Comparison of ENCODE assay signal across 38 cellular contexts in the genomic region with DNA sequence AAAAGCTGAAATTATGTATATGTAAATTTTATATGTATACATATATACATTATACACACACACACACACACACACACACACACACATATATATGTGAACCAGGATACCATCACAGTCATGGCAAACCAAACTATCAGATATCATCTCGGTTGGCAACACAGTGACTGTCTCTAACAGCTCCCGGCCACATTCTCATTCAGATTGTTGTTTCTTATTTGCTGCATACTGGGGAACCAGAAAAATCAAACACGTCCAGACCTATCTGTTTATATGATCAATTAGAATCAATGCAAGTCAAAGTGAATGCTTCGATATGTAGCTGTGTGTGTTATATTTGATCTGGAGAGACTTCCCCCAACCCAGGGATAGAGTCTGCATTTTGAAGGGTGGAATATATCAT.
"Had no signal": no experiment of that assay in that cellular context is flagged by ENCODE, and none has a peak within 500 bp of the region (broad histone marks: within the 10 kb centered on the region; RNA-seq: fewer than 3 reads in every experiment).

No MANE protein-coding gene starts in this region.

- H3K36me3 Mint-ChIP-seq: activated naive CD4-positive, alpha-beta T cell treated with anti-CD3 and anti-CD28 coated beads, Interleukin-2, amount 50 U/mL, for 24 hours; activated naive CD4-positive, alpha-beta T cell treated with anti-CD3 and anti-CD28 coated beads, Interleukin-2, amount 50 U/mL, for 72 hours; activated naive CD8-positive, alpha-beta T cell; activated naive CD8-positive, alpha-beta T cell treated with anti-CD3 and anti-CD28 coated beads for 36 hours; brain had no signal

- H3K4me1 ChIP-seq: adrenal gland, ascending aorta, body of pancreas, breast epithelium had no signal

- H3K4me3 ChIP-seq: adrenal gland, ascending aorta, body of pancreas, breast epithelium, cardiac muscle cell had no signal

- H3K4me1 Mint-ChIP-seq: activated naive CD4-positive, alpha-beta T cell treated with anti-CD3 and anti-CD28 coated beads, Interleukin-2, amount 10 ng/mL, durations not matched to agents 7 days and 5 days; activated naive CD4-positive, alpha-beta T cell treated with anti-CD3 and anti-CD28 coated beads, Interleukin-2, amount 50 U/mL, for 24 hours; activated naive CD8-positive, alpha-beta T cell treated with anti-CD3 and anti-CD28 coated beads for 36 hours; activated naive CD8-positive, alpha-beta T cell treated with anti-CD3 and anti-CD28 coated beads, Interleukin-2, amount 50 U/mL, for 24 hours; activated T-helper 17 cell treated with anti-CD3 and anti-CD28 coated beads, Interleukin-2, amount 50 U/mL, for 72 hours; central memory CD8-positive, alpha-beta T cell had no signal

- H3K27me3 Mint-ChIP-seq: activated naive CD4-positive, alpha-beta T cell treated with anti-CD3 and anti-CD28 coated beads, Interleukin-2, amount 50 U/mL, for 24 hours; activated naive CD8-positive, alpha-beta T cell; activated naive CD8-positive, alpha-beta T cell treated with anti-CD3 and anti-CD28 coated beads for 36 hours; activated naive CD8-positive, alpha-beta T cell treated with anti-CD3 and anti-CD28 coated beads, Interleukin-2, amount 10 ng/mL, durations not matched to agents 7 days and 5 days; activated naive CD8-positive, alpha-beta T cell treated with anti-CD3 and anti-CD28 coated beads, Interleukin-2, amount 50 U/mL, for 24 hours; activated T-cell treated with anti-CD3 and anti-CD28 coated beads, Interleukin-2, amount 50 U/mL, for 24 hours; brain; central memory CD8-positive, alpha-beta T cell had no signal

- H3K9me3 Mint-ChIP-seq: activated naive CD4-positive, alpha-beta T cell treated with anti-CD3 and anti-CD28 coated beads for 36 hours; activated naive CD4-positive, alpha-beta T cell treated with anti-CD3 and anti-CD28 coated beads, Interleukin-2, amount 10 ng/mL, durations not matched to agents 7 days and 5 days; activated naive CD4-positive, alpha-beta T cell treated with anti-CD3 and anti-CD28 coated beads, Interleukin-2, amount 50 U/mL, for 24 hours; activated naive CD8-positive, alpha-beta T cell treated with anti-CD3 and anti-CD28 coated beads, Interleukin-2, amount 50 U/mL, for 24 hours; activated T-cell treated with anti-CD3 and anti-CD28 coated beads, Interleukin-2, amount 50 U/mL, for 24 hours; central memory CD8-positive, alpha-beta T cell had no signal

- H3K9me3 ChIP-seq: adrenal gland, ascending aorta, body of pancreas, breast epithelium had no signal

- H3K27ac Mint-ChIP-seq: activated naive CD4-positive, alpha-beta T cell treated with anti-CD3 and anti-CD28 coated beads for 36 hours; activated naive CD4-positive, alpha-beta T cell treated with anti-CD3 and anti-CD28 coated beads, Interleukin-2, amount 10 ng/mL, durations not matched to agents 7 days and 5 days; activated naive CD4-positive, alpha-beta T cell treated with anti-CD3 and anti-CD28 coated beads, Interleukin-2, amount 50 U/mL, for 24 hours; activated naive CD4-positive, alpha-beta T cell treated with anti-CD3 and anti-CD28 coated beads, Interleukin-2, amount 50 U/mL, for 72 hours; activated naive CD8-positive, alpha-beta T cell; activated naive CD8-positive, alpha-beta T cell treated with anti-CD3 and anti-CD28 coated beads for 36 hours; activated naive CD8-positive, alpha-beta T cell treated with anti-CD3 and anti-CD28 coated beads, Interleukin-2, amount 10 ng/mL, durations not matched to agents 7 days and 5 days; activated naive CD8-positive, alpha-beta T cell treated with anti-CD3 and anti-CD28 coated beads, Interleukin-2, amount 50 U/mL, for 24 hours; activated T-cell treated with anti-CD3 and anti-CD28 coated beads, Interleukin-2, amount 50 U/mL, for 24 hours; activated T-cell treated with anti-CD3 and anti-CD28 coated beads, Interleukin-2, amount 50 U/mL, for 72 hours; activated T-helper 1 cell treated with anti-CD3 and anti-CD28 coated beads, Interleukin-12 subunit alpha, Interleukin-12 subunit beta, Interleukin-2, Interleukin-4 antibody, amounts not matched to agents 30 ng/mL and 10 ng/mL and 1 ng/mL, durations not matched to agents 14 hours and 24 hours and 36 hours; activated T-helper 17 cell treated with anti-CD3 and anti-CD28 coated beads, Interleukin-2, amount 50 U/mL, for 72 hours; activated T-helper 2 cell treated with anti-CD3 and anti-CD28 coated beads, Interferon-gamma antibody, Interleukin-2, Interleukin-4, amounts not matched to agents 10 μg/mL and 5 μg/mL and 100 μg/mL, durations not matched to agents 14 hours and 24 hours and 36 hours; brain had no signal

- H3K27me3 ChIP-seq: adrenal gland, ascending aorta, body of pancreas, brain microvascular endothelial cell, breast epithelium, cardiac muscle cell had no signal

- ATAC-seq: activated naive CD4-positive, alpha-beta T cell treated with anti-CD3 and anti-CD28 coated beads, Interleukin-2, amount 50 U/mL, for 72 hours; activated naive CD8-positive, alpha-beta T cell treated with anti-CD3 and anti-CD28 coated beads, Interleukin-2, amount 50 U/mL, for 24 hours; activated T-cell treated with anti-CD3 and anti-CD28 coated beads, Interleukin-2, amount 50 U/mL, for 4 hours; activated T-cell treated with anti-CD3 and anti-CD28 coated beads, Interleukin-2, amount 50 U/mL, for 72 hours; activated T-helper 17 cell treated with anti-CD3 and anti-CD28 coated beads, Interleukin-2, amount 50 U/mL, for 72 hours; body of pancreas had no signal

- DNase-seq: activated effector memory CD4-positive, alpha-beta T cell treated with anti-CD3 and anti-CD28 coated beads, Interleukin-2, amount 50 U/mL, for 16 hours; activated effector memory CD4-positive, alpha-beta T cell treated with Interleukin-2 at 50 U/mL for 16 hours; activated gamma-delta T cell; activated gamma-delta T cell treated with Interleukin-2 at 50 U/mL for 16 hours; activated naive CD4-positive, alpha-beta T cell; activated naive CD4-positive, alpha-beta T cell treated with anti-CD3 and anti-CD28 coated beads for 36 hours; activated naive CD4-positive, alpha-beta T cell treated with anti-CD3 and anti-CD28 coated beads, Interleukin-2, amount 10 ng/mL, durations not matched to agents 7 days and 5 days; activated naive CD4-positive, alpha-beta T cell treated with anti-CD3 and anti-CD28 coated beads, Interleukin-2, amount 50 U/mL, for 16 hours; activated naive CD4-positive, alpha-beta T cell treated with Interleukin-2 at 50 U/mL for 16 hours; activated naive CD8-positive, alpha-beta T cell treated with anti-CD3 and anti-CD28 coated beads for 36 hours; activated naive CD8-positive, alpha-beta T cell treated with anti-CD3 and anti-CD28 coated beads, Interleukin-2, amount 10 ng/mL, durations not matched to agents 7 days and 5 days; activated naive CD8-positive, alpha-beta T cell treated with anti-CD3 and anti-CD28 coated beads, Interleukin-2, amount 50 U/mL, for 24 hours; activated T-cell treated with anti-CD3 and anti-CD28 coated beads for 4 hours; activated T-cell treated with anti-CD3 and anti-CD28 coated beads, Interleukin-2, amount 50 U/mL, for 1 hour; activated T-cell treated with anti-CD3 and anti-CD28 coated beads, Interleukin-2, amount 50 U/mL, for 24 hours; activated T-cell treated with anti-CD3 and anti-CD28 coated beads, Interleukin-2, amount 50 U/mL, for 4 hours; activated T-cell treated with anti-CD3 and anti-CD28 coated beads, Interleukin-2, amount 50 U/mL, for 48 hours; activated T-cell treated with anti-CD3 and anti-CD28 coated beads, Interleukin-2, amount 50 U/mL, for 72 hours; adrenal gland; amniotic stem cell; amygdala; anterior cingulate cortex; aorta; body of pancreas; brain microvascular endothelial cell; caudate nucleus; central memory CD4-positive, alpha-beta T cell had no signal

- H3K36me3 ChIP-seq: adrenal gland, ascending aorta, brain microvascular endothelial cell, breast epithelium, cardiac muscle cell had no signal

- H3K4me3 Mint-ChIP-seq: activated naive CD4-positive, alpha-beta T cell treated with anti-CD3 and anti-CD28 coated beads for 36 hours; activated naive CD4-positive, alpha-beta T cell treated with anti-CD3 and anti-CD28 coated beads, Interleukin-2, amount 10 ng/mL, durations not matched to agents 7 days and 5 days; activated naive CD4-positive, alpha-beta T cell treated with anti-CD3 and anti-CD28 coated beads, Interleukin-2, amount 50 U/mL, for 24 hours; activated naive CD8-positive, alpha-beta T cell; activated naive CD8-positive, alpha-beta T cell treated with anti-CD3 and anti-CD28 coated beads for 36 hours; activated naive CD8-positive, alpha-beta T cell treated with anti-CD3 and anti-CD28 coated beads, Interleukin-2, amount 10 ng/mL, durations not matched to agents 7 days and 5 days; activated naive CD8-positive, alpha-beta T cell treated with anti-CD3 and anti-CD28 coated beads, Interleukin-2, amount 50 U/mL, for 24 hours; activated T-cell treated with anti-CD3 and anti-CD28 coated beads, Interleukin-2, amount 50 U/mL, for 24 hours; activated T-cell treated with anti-CD3 and anti-CD28 coated beads, Interleukin-2, amount 50 U/mL, for 4 hours; activated T-cell treated with anti-CD3 and anti-CD28 coated beads, Interleukin-2, amount 50 U/mL, for 72 hours; activated T-helper 1 cell treated with anti-CD3 and anti-CD28 coated beads, Interleukin-12 subunit alpha, Interleukin-12 subunit beta, Interleukin-2, Interleukin-4 antibody, amounts not matched to agents 30 ng/mL and 10 ng/mL and 1 ng/mL, durations not matched to agents 14 hours and 24 hours and 36 hours; activated T-helper 17 cell treated with anti-CD3 and anti-CD28 coated beads, Interleukin-2, amount 50 U/mL, for 72 hours; brain; central memory CD8-positive, alpha-beta T cell had no signal

- H3K27ac ChIP-seq: adrenal gland, ascending aorta, body of pancreas, brain microvascular endothelial cell, breast epithelium, cardiac muscle cell had no signal
